ENCODE assay signal across 9 cellular contexts in the genomic region with DNA sequence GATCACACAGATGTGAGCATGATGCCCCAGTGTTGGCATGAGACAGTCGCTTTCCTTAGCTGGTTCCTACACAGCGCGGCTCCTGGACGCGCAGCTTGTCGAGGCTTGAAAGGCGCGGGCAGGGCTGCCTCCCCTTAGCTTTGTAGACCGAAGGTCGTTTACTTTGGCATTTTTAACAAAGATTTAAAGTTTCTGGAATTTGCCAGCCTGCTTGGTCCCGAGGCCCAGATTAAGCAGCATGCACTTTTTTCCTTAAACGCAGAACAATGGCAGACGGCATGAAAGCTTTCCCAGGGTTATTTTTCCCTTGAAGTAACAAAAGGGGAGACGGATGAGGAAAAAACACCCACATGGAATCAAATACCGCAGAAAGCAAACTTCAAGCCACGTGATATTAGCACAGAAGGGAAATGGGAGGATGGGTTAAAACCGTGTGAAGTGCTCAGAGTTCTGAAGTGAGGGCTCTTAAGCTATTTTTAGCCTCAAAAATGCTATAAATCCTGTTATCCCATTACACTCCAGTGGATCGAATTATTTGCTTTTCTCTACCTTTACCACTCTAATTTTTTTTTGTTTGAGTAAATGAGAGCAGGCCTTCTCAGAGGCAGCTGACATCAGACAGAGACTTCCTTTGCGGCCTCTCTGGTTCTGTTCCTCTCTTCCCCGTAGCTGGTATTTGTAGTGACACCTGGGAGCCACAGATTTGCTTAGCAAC. TPM values are rescaled to one million over a fixed set of nuclear protein-coding genes. Genes with fewer than 3 reads are reported as not detected.
DNase-seq lines count a peak whose midpoint lies in the region; ATAC-seq and TF ChIP-seq lines count a peak whose summit lies in the region.
"Had no signal": no experiment of that assay in that cellular context is flagged by ENCODE, and none has a peak within 500 bp of the region (broad histone marks: within the 10 kb centered on the region; RNA-seq: fewer than 3 reads in every experiment).

No MANE protein-coding gene starts in this region.

- H3K9me3 Mint-ChIP-seq in GM23338 (no peaks in the 10 kb centered on the region; the same call in none of the 3 replicates), nephron progenitor cell (no peaks in the 10 kb centered on the region)

- H4K20me1 ChIP-seq in GM23338 (replicated peaks; ENCODE audit: insufficient read depth): no peaks in the 10 kb centered on the region

- no peak overlapping the region for H3K4me2 ChIP-seq in GM23338

- H2AFZ ChIP-seq in GM23338: peak overlapping the region; percentile 29; the same call in 1 of the 2 replicates

- no peak overlapping the region for H3K4me3 Mint-ChIP-seq in GM23338
- no peak overlapping the region for H3K4me3 Mint-ChIP-seq in nephron progenitor cell

- H3K79me2 ChIP-seq in GM23338 (replicated peaks; ENCODE audit: insufficient read depth): no peaks in the 10 kb centered on the region

- no peak for TF ChIP-seq CTCF in GM23338 (conservative IDR thresholded peaks at IDR 0.05; ENCODE audit: low read depth in 2 of 2)
- TF ChIP-seq CTCF in nephron progenitor cell (IDR thresholded peaks at IDR 0.05): no peak

- ATAC-seq in GM23338 (no peak; the same call in 2 of the 3 replicates), GM21717 (IDR thresholded peaks at IDR 0.05; ENCODE audit: unreplicated experiment) (no peak), GM21786 (IDR thresholded peaks at IDR 0.05; ENCODE audit: unreplicated experiment) (no peak), HG03097 (IDR thresholded peaks at IDR 0.05; ENCODE audit: low FRiP score, unreplicated experiment) (no peak)

- no peaks in the 10 kb centered on the region; the same call in 1 of the 2 replicates for H3K36me3 ChIP-seq in GM23338 (ENCODE audit: insufficient read depth)

- DNase-seq in GM23338 (ENCODE audit: low spot score): no peak
- peak; percentile 85 for DNase-seq in NCI-H345 (lab: John Stamatoyannopoulos, UW)
- no peak for DNase-seq in nephron progenitor cell
- no peak for DNase-seq in effector CD4-positive, alpha-beta T cell
- DNase-seq: foreskin fibroblast had no signal

- H3K4me1 ChIP-seq in GM23338 (ENCODE audit: insufficient read depth): 0 out of 2 replicates have a peak, but pooled peaks cover 7% of the 10 kb centered on the region

- H3K4me1 Mint-ChIP-seq in GM23338 (peaks cover 14% of the 10 kb centered on the region; the same call in 2 of the 3 replicates), nephron progenitor cell (peaks cover 24% of the 10 kb centered on the region)

- no peaks in the 10 kb centered on the region for H3K27me3 ChIP-seq in GM23338 (ENCODE audit: insufficient read depth)

- no peak overlapping the region for H3K4me3 ChIP-seq in GM23338

- H3K9me2 ChIP-seq in GM23338 (ENCODE audit: insufficient read depth): no peaks in the 10 kb centered on the region

- no peak overlapping the region for H3K27ac Mint-ChIP-seq in GM23338
- H3K27ac Mint-ChIP-seq in nephron progenitor cell: peak overlapping the region; percentile 92

- H3F3A ChIP-seq in GM23338 (replicated peaks; ENCODE audit: low read depth): no peaks in the 10 kb centered on the region

- H3K36me3 Mint-ChIP-seq in GM23338 (ENCODE audit: low read depth): no peaks in the 10 kb centered on the region
- H3K36me3 Mint-ChIP-seq in nephron progenitor cell (ENCODE audit: low read depth): no peaks in the 10 kb centered on the region

- H3K27ac ChIP-seq in GM23338 (ENCODE audit: low read depth) (no peak overlapping the region), cingulate gyrus (ENCODE audit: low read depth, low read length) (peak overlapping the region; percentile 73)

- peaks cover 6% of the 10 kb centered on the region for H3K27me3 Mint-ChIP-seq in GM23338 (ENCODE audit: insufficient read depth, low read depth, poor library complexity)
- H3K27me3 Mint-ChIP-seq in nephron progenitor cell (ENCODE audit: low read depth, poor library complexity): peaks cover 12% of the 10 kb centered on the region

TF ChIP-seq in GM23338, 12 proteins besides CTCF, POLR2A, EP300 and RAD21 (continues in another document):
- TF ChIP-seq JUNB (IDR thresholded peaks at IDR 0.05; ENCODE audit: unreplicated experiment) (no peak), EZH2 (IDR thresholded peaks at IDR 0.05; ENCODE audit: low read depth, unreplicated experiment) (no peak), STAT1 (IDR thresholded peaks at IDR 0.05; ENCODE audit: unreplicated experiment) (no peak), NANOG (IDR thresholded peaks at IDR 0.05; ENCODE audit: borderline replicate concordance) (no peak), EZH2phosphoT487 (IDR thresholded peaks at IDR 0.05; ENCODE audit: unreplicated experiment) (no peak), ZNF331 (CRISPR knock-in tag; IDR thresholded peaks at IDR 0.05; ENCODE audit: low read depth) (no peak), ZNF114 (CRISPR knock-in tag; IDR thresholded peaks at IDR 0.05) (no peak), POLR2AphosphoS5 (IDR thresholded peaks at IDR 0.05; ENCODE audit: low read depth) (no peak)
- TF ChIP-seq, protein P1, sequence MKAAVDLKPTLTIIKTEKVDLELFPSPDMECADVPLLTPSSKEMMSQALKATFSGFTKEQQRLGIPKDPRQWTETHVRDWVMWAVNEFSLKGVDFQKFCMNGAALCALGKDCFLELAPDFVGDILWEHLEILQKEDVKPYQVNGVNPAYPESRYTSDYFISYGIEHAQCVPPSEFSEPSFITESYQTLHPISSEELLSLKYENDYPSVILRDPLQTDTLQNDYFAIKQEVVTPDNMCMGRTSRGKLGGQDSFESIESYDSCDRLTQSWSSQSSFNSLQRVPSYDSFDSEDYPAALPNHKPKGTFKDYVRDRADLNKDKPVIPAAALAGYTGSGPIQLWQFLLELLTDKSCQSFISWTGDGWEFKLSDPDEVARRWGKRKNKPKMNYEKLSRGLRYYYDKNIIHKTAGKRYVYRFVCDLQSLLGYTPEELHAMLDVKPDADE (IDR thresholded peaks at IDR 0.05): no peak
- TF ChIP-seq, protein P2, sequence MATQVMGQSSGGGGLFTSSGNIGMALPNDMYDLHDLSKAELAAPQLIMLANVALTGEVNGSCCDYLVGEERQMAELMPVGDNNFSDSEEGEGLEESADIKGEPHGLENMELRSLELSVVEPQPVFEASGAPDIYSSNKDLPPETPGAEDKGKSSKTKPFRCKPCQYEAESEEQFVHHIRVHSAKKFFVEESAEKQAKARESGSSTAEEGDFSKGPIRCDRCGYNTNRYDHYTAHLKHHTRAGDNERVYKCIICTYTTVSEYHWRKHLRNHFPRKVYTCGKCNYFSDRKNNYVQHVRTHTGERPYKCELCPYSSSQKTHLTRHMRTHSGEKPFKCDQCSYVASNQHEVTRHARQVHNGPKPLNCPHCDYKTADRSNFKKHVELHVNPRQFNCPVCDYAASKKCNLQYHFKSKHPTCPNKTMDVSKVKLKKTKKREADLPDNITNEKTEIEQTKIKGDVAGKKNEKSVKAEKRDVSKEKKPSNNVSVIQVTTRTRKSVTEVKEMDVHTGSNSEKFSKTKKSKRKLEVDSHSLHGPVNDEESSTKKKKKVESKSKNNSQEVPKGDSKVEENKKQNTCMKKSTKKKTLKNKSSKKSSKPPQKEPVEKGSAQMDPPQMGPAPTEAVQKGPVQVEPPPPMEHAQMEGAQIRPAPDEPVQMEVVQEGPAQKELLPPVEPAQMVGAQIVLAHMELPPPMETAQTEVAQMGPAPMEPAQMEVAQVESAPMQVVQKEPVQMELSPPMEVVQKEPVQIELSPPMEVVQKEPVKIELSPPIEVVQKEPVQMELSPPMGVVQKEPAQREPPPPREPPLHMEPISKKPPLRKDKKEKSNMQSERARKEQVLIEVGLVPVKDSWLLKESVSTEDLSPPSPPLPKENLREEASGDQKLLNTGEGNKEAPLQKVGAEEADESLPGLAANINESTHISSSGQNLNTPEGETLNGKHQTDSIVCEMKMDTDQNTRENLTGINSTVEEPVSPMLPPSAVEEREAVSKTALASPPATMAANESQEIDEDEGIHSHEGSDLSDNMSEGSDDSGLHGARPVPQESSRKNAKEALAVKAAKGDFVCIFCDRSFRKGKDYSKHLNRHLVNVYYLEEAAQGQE (IDR thresholded peaks at IDR 0.05; ENCODE audit: unreplicated experiment): no peak

RNA-seq across cellular contexts. Expression of a gene that starts 55.7 kb away (rescaled TPM):
- 0.56 and 0.58 TPM in 2 replicates for total RNA-seq in GM23338 (2014; rRNA removed; shearing (Covaris generic))
- polyA plus RNA-seq in GM23338 (2016; fragmentation: Nextera tagmentation; extraction: Ambion mirVana): 1.0 and 1.1 TPM in 2 replicates
